Comparison of ENCODE assay signal across 30 cellular contexts in the genomic region with DNA sequence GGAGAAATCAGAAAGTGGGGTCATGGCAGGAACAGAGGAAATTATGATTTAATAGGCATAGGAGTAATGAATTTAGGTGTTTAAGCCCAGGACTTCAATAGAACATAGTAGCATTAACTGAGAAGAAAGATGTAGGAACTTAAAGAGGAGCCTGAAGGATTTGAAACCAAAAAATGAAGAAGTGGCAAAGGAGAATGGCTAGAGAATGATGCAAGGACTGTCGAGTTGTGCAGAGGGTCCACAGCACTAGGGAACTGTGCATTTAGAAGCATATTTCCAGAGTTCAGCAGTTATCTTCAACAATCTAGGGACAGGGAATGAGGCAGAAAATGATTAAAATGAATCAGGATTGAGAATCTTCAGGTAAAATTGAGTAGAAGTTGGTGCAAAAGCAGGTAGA.
"Had no signal": no experiment of that assay in that cellular context is flagged by ENCODE, and none has a peak within 500 bp of the region (broad histone marks: within the 10 kb centered on the region; RNA-seq: fewer than 3 reads in every experiment).

No MANE protein-coding gene starts in this region.

- H3K27ac ChIP-seq: esophagus muscularis mucosa, foreskin keratinocyte, heart left ventricle, stomach, thyroid gland, upper lobe of left lung had no signal

- H3K27me3 Mint-ChIP-seq: activated CD8-positive, alpha-beta memory T cell treated with anti-CD3 and anti-CD28 coated beads, Interleukin-2, amount 10 ng/mL, durations not matched to agents 7 days and 5 days; activated naive CD4-positive, alpha-beta T cell treated with anti-CD3 and anti-CD28 coated beads, Interleukin-2, amount 50 U/mL, for 24 hours; activated naive CD8-positive, alpha-beta T cell treated with anti-CD3 and anti-CD28 coated beads, Interleukin-2, amount 50 U/mL, for 24 hours; central memory CD8-positive, alpha-beta T cell; naive thymus-derived CD8-positive, alpha-beta T cell; stimulated activated naive B cell treated with anti-CD40 and anti-IgM and Interleukin-4, amounts not matched to agents 10 μg/mL and 1 μg/mL and 100 μg/mL, for 72 hours had no signal

- DNase-seq: activated CD4-positive, alpha-beta T cell treated with anti-CD3 and anti-CD28 coated beads for 1 hour; activated CD4-positive, alpha-beta T cell treated with anti-CD3 and anti-CD28 coated beads, Interleukin-2, amount 50 U/mL, for 1 hour; activated CD8-positive, alpha-beta memory T cell treated with anti-CD3 and anti-CD28 coated beads, Interleukin-2, amount 10 ng/mL, durations not matched to agents 7 days and 5 days; activated CD8-positive, alpha-beta T cell treated with anti-CD3 and anti-CD28 coated beads, Interleukin-2, amount 10 ng/mL, durations not matched to agents 7 days and 5 days; activated naive CD8-positive, alpha-beta T cell treated with anti-CD3 and anti-CD28 coated beads, Interleukin-2, amount 50 U/mL, for 24 hours; activated T-cell treated with anti-CD3 and anti-CD28 coated beads, Interleukin-2, amount 50 U/mL, for 48 hours; amygdala; endodermal cell; foreskin keratinocyte; heart left ventricle; hypothalamus; immature natural killer cell; kidney; mesenchymal stem cell; naive thymus-derived CD8-positive, alpha-beta T cell; occipital lobe; right cardiac atrium; stimulated activated CD4-positive, alpha-beta T cell treated with anti-CD3 and anti-CD28 coated beads, Interleukin-15, amount 100 ng/mL, for 24 hours; stimulated activated CD4-positive, alpha-beta T cell treated with anti-CD3 and anti-CD28 coated beads, Interleukin-2, amount 100 ng/mL, for 24 hours; stimulated activated naive B cell treated with anti-CD40 and anti-IgM and Interleukin-4, amounts not matched to agents 10 μg/mL and 1 μg/mL and 100 μg/mL, for 72 hours; stomach; thyroid gland; upper lobe of left lung had no signal

- H3K4me3 ChIP-seq: esophagus muscularis mucosa, heart left ventricle, stomach, thyroid gland, upper lobe of left lung had no signal

- H3K36me3 Mint-ChIP-seq: activated CD8-positive, alpha-beta memory T cell treated with anti-CD3 and anti-CD28 coated beads, Interleukin-2, amount 10 ng/mL, durations not matched to agents 7 days and 5 days; activated naive CD4-positive, alpha-beta T cell treated with anti-CD3 and anti-CD28 coated beads, Interleukin-2, amount 50 U/mL, for 24 hours; immature natural killer cell; stimulated activated naive B cell treated with anti-CD40 and anti-IgM and Interleukin-4, amounts not matched to agents 10 μg/mL and 1 μg/mL and 100 μg/mL, for 72 hours; WTC11 had no signal

- H3K27ac Mint-ChIP-seq: activated CD8-positive, alpha-beta memory T cell treated with anti-CD3 and anti-CD28 coated beads, Interleukin-2, amount 10 ng/mL, durations not matched to agents 7 days and 5 days; activated CD8-positive, alpha-beta T cell treated with anti-CD3 and anti-CD28 coated beads, Interleukin-2, amount 10 ng/mL, durations not matched to agents 7 days and 5 days; activated naive CD4-positive, alpha-beta T cell treated with anti-CD3 and anti-CD28 coated beads, Interleukin-2, amount 50 U/mL, for 24 hours; activated naive CD8-positive, alpha-beta T cell treated with anti-CD3 and anti-CD28 coated beads, Interleukin-2, amount 50 U/mL, for 24 hours; activated T-helper 2 cell treated with anti-CD3 and anti-CD28 coated beads, Interferon-gamma antibody, Interleukin-2, Interleukin-4, amounts not matched to agents 10 μg/mL and 5 μg/mL and 100 μg/mL, durations not matched to agents 14 hours and 24 hours and 36 hours; dendritic cell treated with granulocyte-macrophage colony-stimulating factor and Interleukin-4, amounts not matched to agents 40 ng/mL and 50 ng/mL, for 4 days; endodermal cell; immature natural killer cell; naive thymus-derived CD8-positive, alpha-beta T cell; stimulated activated naive B cell treated with anti-CD40 and anti-IgM and Interleukin-4, amounts not matched to agents 10 μg/mL and 1 μg/mL and 100 μg/mL, for 72 hours; WTC11 had no signal

- H3K36me3 ChIP-seq: esophagus muscularis mucosa, heart left ventricle, stomach, thyroid gland, upper lobe of left lung had no signal

- H3K27me3 ChIP-seq: esophagus muscularis mucosa, foreskin keratinocyte, heart left ventricle, stomach, thyroid gland, upper lobe of left lung had no signal

- H3K4me1 ChIP-seq: foreskin keratinocyte, stomach, thyroid gland had no signal

- H3K4me1 Mint-ChIP-seq: activated CD8-positive, alpha-beta memory T cell treated with anti-CD3 and anti-CD28 coated beads, Interleukin-2, amount 10 ng/mL, durations not matched to agents 7 days and 5 days; activated naive CD4-positive, alpha-beta T cell treated with anti-CD3 and anti-CD28 coated beads, Interleukin-2, amount 50 U/mL, for 24 hours; activated naive CD8-positive, alpha-beta T cell treated with anti-CD3 and anti-CD28 coated beads, Interleukin-2, amount 50 U/mL, for 24 hours; central memory CD8-positive, alpha-beta T cell; immature natural killer cell; naive thymus-derived CD8-positive, alpha-beta T cell; neural crest cell; stimulated activated naive B cell treated with anti-CD40 and anti-IgM and Interleukin-4, amounts not matched to agents 10 μg/mL and 1 μg/mL and 100 μg/mL, for 72 hours; WTC11 had no signal

- H3K4me3 Mint-ChIP-seq: activated CD8-positive, alpha-beta memory T cell treated with anti-CD3 and anti-CD28 coated beads, Interleukin-2, amount 10 ng/mL, durations not matched to agents 7 days and 5 days; activated CD8-positive, alpha-beta T cell treated with anti-CD3 and anti-CD28 coated beads, Interleukin-2, amount 10 ng/mL, durations not matched to agents 7 days and 5 days; activated naive CD4-positive, alpha-beta T cell treated with anti-CD3 and anti-CD28 coated beads, Interleukin-2, amount 50 U/mL, for 24 hours; activated naive CD8-positive, alpha-beta T cell treated with anti-CD3 and anti-CD28 coated beads, Interleukin-2, amount 50 U/mL, for 24 hours; central memory CD8-positive, alpha-beta T cell; dendritic cell treated with granulocyte-macrophage colony-stimulating factor and Interleukin-4, amounts not matched to agents 40 ng/mL and 50 ng/mL, for 4 days; endodermal cell; immature natural killer cell; naive thymus-derived CD8-positive, alpha-beta T cell; neural crest cell; stimulated activated naive B cell treated with anti-CD40 and anti-IgM and Interleukin-4, amounts not matched to agents 10 μg/mL and 1 μg/mL and 100 μg/mL, for 72 hours; WTC11 had no signal

- H3K9me3 ChIP-seq: esophagus muscularis mucosa, heart left ventricle, stomach, thyroid gland, upper lobe of left lung had no signal
